19 cellular contexts compared by ENCODE assay signal in the genomic region with DNA sequence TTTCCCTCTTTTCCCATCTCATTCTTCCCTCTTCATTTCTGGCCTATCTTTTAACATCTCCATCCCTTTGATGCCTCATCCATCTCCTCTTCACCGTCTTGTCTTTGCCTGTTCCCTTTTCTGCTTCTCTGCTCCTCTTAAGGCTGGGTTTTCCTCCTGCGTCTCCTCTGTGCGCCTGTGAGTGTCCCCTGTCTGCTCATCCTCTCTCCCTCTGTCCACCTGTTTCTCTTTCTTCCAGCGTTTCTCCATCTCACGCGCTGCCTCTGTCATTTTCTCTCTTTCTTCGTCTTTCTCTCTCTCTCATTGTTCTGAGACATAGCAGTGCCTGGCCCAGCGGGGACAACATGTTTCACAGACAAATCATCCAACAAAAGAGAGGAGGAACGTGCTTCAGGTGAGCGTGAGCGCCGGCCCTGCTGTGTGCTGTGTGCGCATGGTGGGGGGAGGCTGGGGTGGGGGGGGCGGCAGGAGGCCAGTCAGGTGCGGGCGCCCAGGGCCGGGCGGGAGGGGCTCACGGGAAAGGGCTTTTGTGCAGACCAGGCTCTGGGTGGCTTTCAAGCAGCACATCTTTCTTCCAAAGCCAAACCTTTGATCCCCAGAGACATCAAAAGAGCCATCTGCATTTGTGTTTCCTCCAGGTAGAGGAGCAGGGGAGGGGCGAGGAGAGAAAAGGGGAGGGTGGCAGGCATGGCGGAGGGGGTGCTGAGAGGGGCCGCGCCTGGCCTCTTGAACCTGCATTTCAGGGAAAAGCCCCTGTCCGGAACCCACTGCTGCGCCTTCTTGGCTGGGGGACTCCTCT.
DNase-seq lines count a peak whose midpoint lies in the region; ATAC-seq and TF ChIP-seq lines count a peak whose summit lies in the region.
"Had no signal": no experiment of that assay in that cellular context is flagged by ENCODE, and none has a peak within 500 bp of the region (broad histone marks: within the 10 kb centered on the region; RNA-seq: fewer than 3 reads in every experiment).

No MANE protein-coding gene starts in this region.

- CTCF ChIA-PET in PC-3 (lab: Charles Lee) = no interaction called here

- BruUV-seq in PC-3 (replicated peaks; lab: Mats Ljungman, UMichigan) = no TSS peak

- no peak overlapping the region for H3K9ac ChIP-seq in PC-3 (ENCODE audit: low read length)

- H3K27me3 ChIP-seq in H7 (ENCODE audit: control insufficient read depth, insufficient read depth, low read length) = no peaks in the 10 kb centered on the region; the same call in 1 of the 2 replicates
- no peaks in the 10 kb centered on the region for H3K27me3 ChIP-seq in PC-3 (ENCODE audit: low read length)
- H3K27me3 ChIP-seq: vagina had no signal

- intact Hi-C loops in PC-3 (cut with micrococcal nuclease) = no loop called here

- peaks cover 14% of the 10 kb centered on the region for H3K4me1 Mint-ChIP-seq in mesothelial cell of epicardium
- H3K4me1 Mint-ChIP-seq: activated B cell treated with CpG ODN at 0.5 μM for 24 hours; stimulated activated naive B cell treated with anti-CD40 and anti-IgM and Interleukin-4, amounts not matched to agents 10 μg/mL and 1 μg/mL and 100 μg/mL, for 72 hours had no signal

- H3K4me3 ChIP-seq in H7 (ENCODE audit: insufficient read depth, low read depth, low read length) (peak overlapping the region; percentile 8; the same call in 1 of the 2 replicates), PC-3 (ENCODE audit: low read length) (no peak overlapping the region)
- H3K4me3 ChIP-seq: heart right ventricle, left ventricle myocardium inferior, PC-9, vagina had no signal

- H3K36me3 Mint-ChIP-seq in mesothelial cell of epicardium = no peaks in the 10 kb centered on the region
- H3K36me3 Mint-ChIP-seq: naive thymus-derived CD4-positive, alpha-beta T cell; stimulated activated naive B cell treated with anti-CD40 and anti-IgM and Interleukin-4, amounts not matched to agents 10 μg/mL and 1 μg/mL and 100 μg/mL, for 72 hours had no signal

- H3K27ac ChIP-seq in PC-3 (ENCODE audit: low read length) = no peak overlapping the region
- H3K27ac ChIP-seq: heart right ventricle, left ventricle myocardium inferior, PC-9, vagina had no signal

- H3K27me3 Mint-ChIP-seq in mesothelial cell of epicardium (ENCODE audit: low read depth) = peaks cover 12% of the 10 kb centered on the region

- no peaks in the 10 kb centered on the region for H3K9me2 ChIP-seq in PC-3 (replicated peaks; ENCODE audit: low read length)

- ATAC-seq in PC-3 = no peak; the same call in 1 of the 2 replicates
- ATAC-seq in GM21717 (IDR thresholded peaks at IDR 0.05; ENCODE audit: unreplicated experiment) = no peak
- no peak for ATAC-seq in HG02759 (IDR thresholded peaks at IDR 0.05; ENCODE audit: unreplicated experiment)
- ATAC-seq: activated naive CD8-positive, alpha-beta T cell treated with anti-CD3 and anti-CD28 coated beads, Interleukin-2, amount 50 U/mL, for 24 hours; heart right ventricle; naive thymus-derived CD4-positive, alpha-beta T cell; sciatic nerve; stimulated activated naive B cell treated with anti-CD40 and anti-IgM and Interleukin-4, amounts not matched to agents 10 μg/mL and 1 μg/mL and 100 μg/mL, for 72 hours had no signal

- no peaks in the 10 kb centered on the region for H3K79me2 ChIP-seq in PC-3 (ENCODE audit: low read length)

- peak overlapping the region; percentile 16 for H3K4me3 Mint-ChIP-seq in mesothelial cell of epicardium
- H3K4me3 Mint-ChIP-seq: activated B cell treated with CpG ODN at 0.5 μM for 24 hours; activated naive CD8-positive, alpha-beta T cell treated with anti-CD3 and anti-CD28 coated beads, Interleukin-2, amount 50 U/mL, for 24 hours; stimulated activated naive B cell treated with anti-CD40 and anti-IgM and Interleukin-4, amounts not matched to agents 10 μg/mL and 1 μg/mL and 100 μg/mL, for 72 hours had no signal

- peak overlapping the region; percentile 2 for H3K27ac Mint-ChIP-seq in mesothelial cell of epicardium
- H3K27ac Mint-ChIP-seq: activated B cell treated with CpG ODN at 0.5 μM for 24 hours; activated naive CD8-positive, alpha-beta T cell treated with anti-CD3 and anti-CD28 coated beads, Interleukin-2, amount 50 U/mL, for 24 hours; stimulated activated naive B cell treated with anti-CD40 and anti-IgM and Interleukin-4, amounts not matched to agents 10 μg/mL and 1 μg/mL and 100 μg/mL, for 72 hours had no signal

- no peaks in the 10 kb centered on the region for H3F3A ChIP-seq in PC-3 (ENCODE audit: low read length, unreplicated experiment)

- H2AFZ ChIP-seq in PC-3 (ENCODE audit: low read length) = 0 out of 2 replicates have a peak overlapping the region, but pooled peaks have one; percentile 15
- H2AFZ ChIP-seq: PC-9 had no signal

- H3K9me3 Mint-ChIP-seq in mesothelial cell of epicardium = no peaks in the 10 kb centered on the region
- H3K9me3 Mint-ChIP-seq: activated naive CD8-positive, alpha-beta T cell treated with anti-CD3 and anti-CD28 coated beads, Interleukin-2, amount 50 U/mL, for 24 hours; naive thymus-derived CD4-positive, alpha-beta T cell; stimulated activated naive B cell treated with anti-CD40 and anti-IgM and Interleukin-4, amounts not matched to agents 10 μg/mL and 1 μg/mL and 100 μg/mL, for 72 hours had no signal

- POLR2A ChIA-PET in PC-3 (lab: Charles Lee; ENCODE audit: unreplicated experiment) = no interaction called here

- TF ChIP-seq CTCF in PC-3 (conservative IDR thresholded peaks at IDR 0.05; ENCODE audit: low read depth, low read length) = no peak
- no peak for TF ChIP-seq CTCF in mesothelial cell of epicardium (IDR thresholded peaks at IDR 0.05; ENCODE audit: unreplicated experiment)

- H3K36me3 ChIP-seq in H7 (replicated peaks; ENCODE audit: control insufficient read depth, insufficient read depth, low read length) (no peaks in the 10 kb centered on the region), PC-3 (ENCODE audit: low read depth, low read length) (no peaks in the 10 kb centered on the region)
- H3K36me3 ChIP-seq: heart right ventricle, left ventricle myocardium inferior, vagina had no signal

- H4K20me1 ChIP-seq in PC-3 (ENCODE audit: low read length) = no peaks in the 10 kb centered on the region

- no peaks in the 10 kb centered on the region for H3K9me3 ChIP-seq in PC-3 (ENCODE audit: low read length)
- H3K9me3 ChIP-seq: left ventricle myocardium inferior, vagina had no signal

- no peaks in the 10 kb centered on the region for H3K4me1 ChIP-seq in PC-3 (ENCODE audit: insufficient read depth, low read length)
- H3K4me1 ChIP-seq: vagina had no signal

- DNase-seq in H7 (peak; percentile 87), NCI-H187 treated with DMSO at 0.1 percent for 48 hours (lab: John Stamatoyannopoulos, UW) (peak; percentile 28), PC-3 (no peak), mesothelial cell of epicardium (ENCODE audit: low spot score in 2 of 2, unreplicated experiment in 2 of 2) (no peak), DMS114 treated with DMSO at 0.1 percent for 48 hours (lab: John Stamatoyannopoulos, UW; ENCODE audit: unreplicated experiment) (no peak)
- DNase-seq in activated CD4-positive, alpha-beta T cell treated with anti-CD3 and anti-CD28 coated beads for 1 hour = no peak
- DNase-seq: activated B cell treated with CpG ODN at 0.5 μM for 24 hours; activated naive CD8-positive, alpha-beta T cell treated with anti-CD3 and anti-CD28 coated beads, Interleukin-2, amount 50 U/mL, for 24 hours; heart right ventricle; left ventricle myocardium inferior; naive thymus-derived CD4-positive, alpha-beta T cell; NCI-H1048; stimulated activated CD4-positive, alpha-beta T cell treated with anti-CD3 and anti-CD28 coated beads, Interleukin-4, amount 100 ng/mL, for 4 hours; stimulated activated naive B cell treated with anti-CD40 and anti-IgM and Interleukin-4, amounts not matched to agents 10 μg/mL and 1 μg/mL and 100 μg/mL, for 72 hours had no signal

- H3K4me2 ChIP-seq in PC-3 (ENCODE audit: low read length) = no peak overlapping the region

Comparison
In these comparisons a context has a peak if more than half of its experiments do, and no peak if none do; other contexts are left out.
1. DNase-seq: peak in H7 (single experiment) and NCI-H187 treated with DMSO at 0.1 percent for 48 hours (single experiment); none in PC-3 (single experiment), mesothelial cell of epicardium (0 of 2), DMS114 treated with DMSO at 0.1 percent for 48 hours (single experiment) and activated CD4-positive, alpha-beta T cell treated with anti-CD3 and anti-CD28 coated beads for 1 hour (single experiment).